Comparison of ENCODE assay signal across 9 cellular contexts in the genomic region with DNA sequence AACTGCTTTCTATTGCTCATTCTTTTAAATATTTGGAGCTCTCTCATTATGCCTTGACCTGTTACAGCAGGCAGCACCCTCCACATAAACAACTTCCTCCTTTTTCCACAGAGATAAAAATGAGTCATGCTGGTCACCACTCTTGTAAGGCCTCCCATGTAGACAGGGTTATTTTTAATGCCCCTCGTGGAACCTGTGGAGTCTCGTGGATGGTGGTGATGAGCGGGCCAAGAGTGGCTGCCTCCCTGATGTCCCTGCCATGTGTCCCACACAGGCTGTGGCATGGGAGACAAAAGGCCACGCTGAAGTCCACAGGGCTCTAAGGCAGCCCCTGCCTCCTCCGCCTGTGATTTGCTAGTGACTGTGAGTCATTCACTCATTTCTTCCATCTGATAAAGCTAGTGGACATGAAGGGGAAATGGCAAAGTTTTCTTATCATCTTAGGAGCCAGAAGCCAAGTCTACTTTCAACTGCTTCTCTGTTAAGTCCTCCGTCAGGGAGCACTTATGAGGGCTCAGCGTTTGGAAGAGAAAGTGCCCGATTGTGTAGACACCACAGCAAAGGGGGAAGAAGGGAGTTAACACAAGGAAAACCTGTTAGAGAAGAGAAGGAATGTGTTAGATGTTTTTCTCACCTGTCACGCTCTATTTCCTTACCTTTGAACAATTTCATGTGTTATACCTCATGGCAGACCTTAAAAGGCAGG.
DNase-seq lines count a peak whose midpoint lies in the region; ATAC-seq and TF ChIP-seq lines count a peak whose summit lies in the region.
"Had no signal": no experiment of that assay in that cellular context is flagged by ENCODE, and none has a peak within 500 bp of the region (broad histone marks: within the 10 kb centered on the region; RNA-seq: fewer than 3 reads in every experiment).

No MANE protein-coding gene starts in this region.

- H3K9me3 ChIP-seq in sigmoid colon = no peaks in the 10 kb centered on the region

- peaks cover 18% of the 10 kb centered on the region for H3K4me1 ChIP-seq in foreskin keratinocyte
- peaks cover 0 to 18% (median 12%) of the 10 kb centered on the region in 4 donors for H3K4me1 ChIP-seq in sigmoid colon

- intact Hi-C loops in sigmoid colon (cut with DNase I) = loop anchor here (10.0 kb wide), 1 partner anchor 180 kb away; no protein-coding TSS in a partner anchor
- intact Hi-C loops in lower leg skin (cut with DNase I; ENCODE audit: low total_unique reads) = no loop called here

- no peaks in the 10 kb centered on the region for H3K27me3 ChIP-seq in foreskin keratinocyte
- no peaks in the 10 kb centered on the region for H3K27me3 ChIP-seq in sigmoid colon

- H3K27ac ChIP-seq in foreskin keratinocyte (peak overlapping the region; percentile 1), sigmoid colon (peak overlapping the region; percentile 51 to 78 (median 67))

- ATAC-seq in foreskin keratinocyte = peak; percentile 99

- 57 to 67% methylated on average over 9 of the region's 9 CpGs for WGBS in sigmoid colon, 2 donors
- 55 to 70% methylated on average over 9 of the region's 9 CpGs for WGBS in lower leg skin, 2 donors

- TF ChIP-seq CTCF in foreskin keratinocyte (conservative IDR thresholded peaks at IDR 0.05) (no peak), sigmoid colon (IDR thresholded peaks at IDR 0.05) (no peak), lower leg skin (IDR thresholded peaks at IDR 0.05) (no peak)

- DNase-seq in GM04503 (ENCODE audit: low read depth) = peak; percentile 88
- peak; percentile 77 for DNase-seq in SKM-1 (lab: John Stamatoyannopoulos, UW; ENCODE audit: unreplicated experiment)
- peak; percentile 87 to 94 for DNase-seq in foreskin keratinocyte
- DNase-seq in sigmoid colon = peak; percentile 65
- no peak for DNase-seq in lower leg skin (ENCODE audit: low spot score in 2 of 2)
- no peak for DNase-seq in T1000 (lab: John Stamatoyannopoulos, UW)
- no peak for DNase-seq in NCI-H128 (lab: John Stamatoyannopoulos, UW; ENCODE audit: unreplicated experiment)
- DNase-seq in NCI-H1436 treated with DMSO at 0.1 percent for 48 hours (lab: John Stamatoyannopoulos, UW) = no peak
- DNase-seq: NCI-H510A had no signal

- TF ChIP-seq POLR2A in sigmoid colon (IDR thresholded peaks at IDR 0.05) (no peak), lower leg skin (IDR thresholded peaks at IDR 0.05) (no peak)

- no peaks in the 10 kb centered on the region for H3K36me3 ChIP-seq in sigmoid colon

- H3K4me3 ChIP-seq in sigmoid colon (no peak overlapping the region), lower leg skin (ENCODE audit: low read depth, poor library complexity, severe bottlenecking) (no peak overlapping the region)

- peak in 1 of 4 donors; percentile 13 for TF ChIP-seq EP300 in sigmoid colon (IDR thresholded peaks at IDR 0.05)

Comparison
In these comparisons a context has a peak if more than half of its experiments do, and no peak if none do; other contexts are left out.
1. DNase-seq: peak in GM04503 (single experiment), SKM-1 (single experiment), foreskin keratinocyte (2 of 2) and sigmoid colon (single experiment); none in lower leg skin (0 of 2), T1000 (single experiment), NCI-H128 (single experiment) and NCI-H1436 treated with DMSO at 0.1 percent for 48 hours (single experiment).